ENCODE assay signal across 21 cellular contexts in the genomic region with DNA sequence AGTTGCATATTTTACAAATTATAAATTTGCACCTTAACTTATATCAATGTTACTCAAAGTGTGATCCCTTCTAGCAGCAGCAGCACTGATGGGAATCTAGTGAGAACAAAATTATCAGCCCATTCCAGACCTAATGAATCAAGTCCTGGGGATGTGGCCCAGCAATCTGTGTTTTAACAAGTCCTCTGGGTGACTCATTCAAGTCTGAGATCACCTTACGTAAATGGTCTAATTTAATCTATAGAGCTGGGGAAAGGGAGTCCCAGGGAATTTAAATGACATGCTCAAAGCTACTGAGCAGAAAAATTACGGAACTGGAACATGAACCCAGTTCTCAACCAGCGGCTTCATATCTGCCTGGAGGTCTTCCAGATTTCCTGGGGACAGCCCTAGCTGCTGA.
DNase-seq lines count a peak whose midpoint lies in the region; ATAC-seq, FAIRE-seq and TF ChIP-seq lines count a peak whose summit lies in the region.
"Had no signal": no experiment of that assay in that cellular context is flagged by ENCODE, and none has a peak within 500 bp of the region (broad histone marks: within the 10 kb centered on the region; RNA-seq: fewer than 3 reads in every experiment).

No MANE protein-coding gene starts in this region.

- H3K36me3 ChIP-seq in HEK293 (ENCODE audit: control insufficient read depth in 2 of 2, insufficient read depth in 1 of 2, low read length in 2 of 2) (no peaks in the 10 kb centered on the region), PC-3 (ENCODE audit: low read depth, low read length) (no peaks in the 10 kb centered on the region), bronchial epithelial cell (ENCODE audit: control insufficient read depth, insufficient read depth, low read length) (no peaks in the 10 kb centered on the region)
- no peaks in the 10 kb centered on the region for H3K36me3 ChIP-seq in naive thymus-derived CD4-positive, alpha-beta T cell (ENCODE audit: control insufficient read depth in 2 of 3, insufficient read depth in 3 of 3, low read length in 3 of 3)
- H3K36me3 ChIP-seq: heart right ventricle, SJCRH30, tibial nerve had no signal

- no peaks in the 10 kb centered on the region for H3K9me2 ChIP-seq in PC-3 (replicated peaks; ENCODE audit: low read length)

- H3K4me3 Mint-ChIP-seq in naive thymus-derived CD4-positive, alpha-beta T cell = no peak overlapping the region
- H3K4me3 Mint-ChIP-seq: activated CD4-positive, alpha-beta T cell treated with anti-CD3 and anti-CD28 coated beads for 36 hours; dendritic cell treated with granulocyte-macrophage colony-stimulating factor and Interleukin-4, amounts not matched to agents 40 ng/mL and 50 ng/mL, for 4 days had no signal

- peaks cover 5 to 21% (median 8%) of the 10 kb centered on the region in 5 donors for H3K27me3 Mint-ChIP-seq in naive thymus-derived CD4-positive, alpha-beta T cell
- H3K27me3 Mint-ChIP-seq: dendritic cell treated with granulocyte-macrophage colony-stimulating factor and Interleukin-4, amounts not matched to agents 40 ng/mL and 50 ng/mL, for 4 days had no signal

- no peak overlapping the region for H3K27ac Mint-ChIP-seq in naive thymus-derived CD4-positive, alpha-beta T cell
- H3K27ac Mint-ChIP-seq: activated CD4-positive, alpha-beta T cell treated with anti-CD3 and anti-CD28 coated beads for 36 hours; dendritic cell treated with granulocyte-macrophage colony-stimulating factor and Interleukin-4, amounts not matched to agents 40 ng/mL and 50 ng/mL, for 4 days had no signal

- H4K20me1 ChIP-seq in PC-3 (ENCODE audit: low read length) = no peaks in the 10 kb centered on the region

- H3K9me3 Mint-ChIP-seq in naive thymus-derived CD4-positive, alpha-beta T cell = peaks cover 0 to 2% (median 0%) of the 10 kb centered on the region in 11 donors
- H3K9me3 Mint-ChIP-seq: dendritic cell treated with granulocyte-macrophage colony-stimulating factor and Interleukin-4, amounts not matched to agents 40 ng/mL and 50 ng/mL, for 4 days had no signal

- H3K9me3 ChIP-seq in HEK293 (ENCODE audit: control insufficient read depth, insufficient read depth, low read depth, low read length) (no peaks in the 10 kb centered on the region), PC-3 (ENCODE audit: low read length) (no peaks in the 10 kb centered on the region)
- H3K9me3 ChIP-seq in naive thymus-derived CD4-positive, alpha-beta T cell (ENCODE audit: control insufficient read depth in 2 of 3, low read length in 3 of 3) = no peaks in the 10 kb centered on the region
- H3K9me3 ChIP-seq: heart right ventricle, SJCRH30, tibial nerve had no signal

- POLR2A ChIA-PET in HEK293 (lab: Yijun Ruan, JAX) = no interaction called here
- POLR2A ChIA-PET in PC-3 (lab: Charles Lee; ENCODE audit: unreplicated experiment) = no interaction called here
- POLR2A ChIA-PET in naive thymus-derived CD4-positive, alpha-beta T cell (lab: Charles Lee) = no interaction called here

- H3K4me1 Mint-ChIP-seq in naive thymus-derived CD4-positive, alpha-beta T cell = peaks cover 0 to 4% (median 0%) of the 10 kb centered on the region in 7 donors

- H3K4me3 ChIP-seq in HEK293 (ENCODE audit: low read depth, low read length) (no peak overlapping the region), PC-3 (ENCODE audit: low read length) (no peak overlapping the region), bronchial epithelial cell (ENCODE audit: low read depth, low read length) (no peak overlapping the region)
- H3K4me3 ChIP-seq in naive thymus-derived CD4-positive, alpha-beta T cell (ENCODE audit: low read length) = no peak overlapping the region
- H3K4me3 ChIP-seq: heart right ventricle, SJCRH30, tibial nerve had no signal

- DNase-seq in PC-3 (peak; percentile 63), bronchial epithelial cell (ENCODE audit: low read depth) (peak; percentile 97), non-pigmented ciliary epithelial cell (ENCODE audit: low read depth) (peak; percentile 37), anterior cingulate cortex (lab: John Stamatoyannopoulos, UW) (no peak)
- no peak for DNase-seq in naive thymus-derived CD4-positive, alpha-beta T cell
- DNase-seq: activated CD4-positive, alpha-beta T cell treated with anti-CD3 and anti-CD28 coated beads for 36 hours; activated effector memory CD4-positive, alpha-beta T cell treated with anti-CD3 and anti-CD28 coated beads, Interleukin-2, amount 50 U/mL, for 16 hours; aorta; C1 segment of cervical spinal cord; HCEC 1CT; heart right ventricle; NCI-H1436 treated with DMSO at 0.1 percent for 48 hours; NCI-H446 treated with DMSO at 0.1 percent for 48 hours; stimulated activated naive CD4-positive, alpha-beta T cell had no signal

- H3K79me2 ChIP-seq in PC-3 (ENCODE audit: low read length) = no peaks in the 10 kb centered on the region

- no peaks in the 10 kb centered on the region for H3F3A ChIP-seq in PC-3 (ENCODE audit: low read length, unreplicated experiment)

- no peaks in the 10 kb centered on the region for H3K27me3 ChIP-seq in PC-3 (ENCODE audit: low read length)
- no peaks in the 10 kb centered on the region for H3K27me3 ChIP-seq in bronchial epithelial cell (ENCODE audit: control insufficient read depth, insufficient read depth, low read length)
- no peaks in the 10 kb centered on the region for H3K27me3 ChIP-seq in naive thymus-derived CD4-positive, alpha-beta T cell (ENCODE audit: control insufficient read depth in 2 of 2, insufficient read depth in 2 of 2, low read length in 2 of 2)
- H3K27me3 ChIP-seq: heart right ventricle, SJCRH30, tibial nerve had no signal

- H2AFZ ChIP-seq in PC-3 (ENCODE audit: low read length) = no peak overlapping the region

- H3K36me3 Mint-ChIP-seq in naive thymus-derived CD4-positive, alpha-beta T cell = no peaks in the 10 kb centered on the region

- H3K4me1 ChIP-seq in HEK293 (ENCODE audit: control insufficient read depth, insufficient read depth, low read length) (no peaks in the 10 kb centered on the region), PC-3 (ENCODE audit: insufficient read depth, low read length) (peaks cover 11% of the 10 kb centered on the region)
- no peaks in the 10 kb centered on the region for H3K4me1 ChIP-seq in naive thymus-derived CD4-positive, alpha-beta T cell (ENCODE audit: control insufficient read depth in 2 of 2, insufficient read depth in 2 of 2, low read length in 2 of 2)
- H3K4me1 ChIP-seq: heart right ventricle, SJCRH30, tibial nerve had no signal

- no peak for FAIRE-seq in bronchial epithelial cell (lab: Jason Lieb, UNC)
- FAIRE-seq: HTR-8/SVneo, islet of Langerhans had no signal

- BruUV-seq in PC-3 (replicated peaks; lab: Mats Ljungman, UMichigan) = no TSS peak

- intact Hi-C loops in PC-3 (cut with micrococcal nuclease) = no loop called here
- intact Hi-C loops in naive thymus-derived CD4-positive, alpha-beta T cell (cut with micrococcal nuclease) = no loop called here

- CTCF ChIA-PET in HEK293 (lab: Yijun Ruan, JAX) = interaction anchor here (1.1 kb wide), 1 partner anchor 51 kb away, joined by 4 read pairs; no protein-coding TSS in a partner anchor
- CTCF ChIA-PET in PC-3 (lab: Charles Lee) = no interaction called here
- CTCF ChIA-PET in naive thymus-derived CD4-positive, alpha-beta T cell (lab: Charles Lee) = no interaction called here

- no peak overlapping the region for H3K9ac ChIP-seq in PC-3 (ENCODE audit: low read length)

- ATAC-seq in PC-3 (peak; percentile 68), GM21723 (IDR thresholded peaks at IDR 0.05; ENCODE audit: unreplicated experiment) (no peak)
- no peak for ATAC-seq in naive thymus-derived CD4-positive, alpha-beta T cell
- ATAC-seq: activated CD4-positive, alpha-beta T cell treated with anti-CD3 and anti-CD28 coated beads for 36 hours; heart right ventricle had no signal

- H3K27ac ChIP-seq in HEK293 (ENCODE audit: extremely low read depth, low read depth, low read length) (no peak overlapping the region), PC-3 (ENCODE audit: low read length) (no peak overlapping the region)
- no peak overlapping the region for H3K27ac ChIP-seq in naive thymus-derived CD4-positive, alpha-beta T cell (ENCODE audit: low read depth, low read length)
- H3K27ac ChIP-seq: heart right ventricle, SJCRH30, tibial nerve had no signal

- TF ChIP-seq CTCF in HEK293 (tag by site-specific recombination; IDR thresholded peaks at IDR 0.05) (no peak), PC-3 (conservative IDR thresholded peaks at IDR 0.05; ENCODE audit: low read depth, low read length) (no peak), bronchial epithelial cell (IDR thresholded peaks at IDR 0.05; ENCODE audit: insufficient read depth, low read length, severe bottlenecking) (no peak)

- H3K4me2 ChIP-seq in PC-3 (ENCODE audit: low read length) = no peak overlapping the region

TF ChIP-seq in HEK293, 187 proteins besides CTCF, POLR2A, EP300 and RAD21 (continues in another document):
- TF ChIP-seq ZNF629 (tag by site-specific recombination; IDR thresholded peaks at IDR 0.05) = peak; percentile 79
- no peak for TF ChIP-seq ZNF792 (tag by site-specific recombination; IDR thresholded peaks at IDR 0.05)
- TF ChIP-seq ZBTB17 (tag by site-specific recombination; IDR thresholded peaks at IDR 0.05) = peak; percentile 91
- TF ChIP-seq ZBTB49 (tag by site-specific recombination; IDR thresholded peaks at IDR 0.05; ENCODE audit: low read depth) = no peak
- no peak for TF ChIP-seq ZNF610 (tag by site-specific recombination; IDR thresholded peaks at IDR 0.05; ENCODE audit: borderline replicate concordance)
- no peak for TF ChIP-seq ZNF785 (tag by site-specific recombination; IDR thresholded peaks at IDR 0.05)
- no peak for TF ChIP-seq ZNF514 (tag by site-specific recombination; IDR thresholded peaks at IDR 0.05)
- no peak for TF ChIP-seq SETDB1 (IDR thresholded peaks at IDR 0.05; ENCODE audit: insufficient read length, low read length)

Comparison
In these comparisons a context has a peak if more than half of its experiments do, and no peak if none do; other contexts are left out.
1. DNase-seq: peak in PC-3 (single experiment), bronchial epithelial cell (single experiment) and non-pigmented ciliary epithelial cell (single experiment); none in naive thymus-derived CD4-positive, alpha-beta T cell (0 of 9) and anterior cingulate cortex (0 of 58).